ENCODE assay signal across 32 cellular contexts in genomic region chr7:18206331-18206730, GRCh38.
"Had no signal": no experiment of that assay in that cellular context is flagged by ENCODE, and none has a peak within 500 bp of the region (broad histone marks: within the 10 kb centered on the region; RNA-seq: fewer than 3 reads in every experiment).

No MANE protein-coding gene starts in this region.

- DNase-seq: activated CD4-positive, alpha-beta memory T cell treated with anti-CD3 and anti-CD28 coated beads, Interleukin-2, amount 10 ng/mL, durations not matched to agents 7 days and 5 days; activated CD4-positive, alpha-beta T cell treated with anti-CD3 and anti-CD28 coated beads for 1 hour; activated CD4-positive, alpha-beta T cell treated with anti-CD3 and anti-CD28 coated beads for 48 hours; activated CD4-positive, CD25-positive, alpha-beta regulatory T cell; activated CD8-positive, alpha-beta memory T cell treated with anti-CD3 and anti-CD28 coated beads for 24 hours; activated CD8-positive, alpha-beta memory T cell treated with anti-CD3 and anti-CD28 coated beads, Interleukin-2, amount 10 ng/mL, durations not matched to agents 7 days and 5 days; activated CD8-positive, alpha-beta memory T cell treated with anti-CD3 and anti-CD28 coated beads, Interleukin-2, amount 50 U/mL, for 48 hours; activated effector memory CD4-positive, alpha-beta T cell treated with Interleukin-2 at 50 U/mL for 16 hours; activated naive CD4-positive, alpha-beta T cell treated with anti-CD3 and anti-CD28 coated beads, Interleukin-2, amount 10 ng/mL, durations not matched to agents 7 days and 5 days; activated naive CD8-positive, alpha-beta T cell treated with anti-CD3 and anti-CD28 coated beads, Interleukin-2, amount 50 U/mL, for 24 hours; activated T-cell treated with anti-CD3 and anti-CD28 coated beads, Interleukin-2, amount 50 U/mL, for 48 hours; anterior cingulate cortex; brain microvascular endothelial cell; central memory CD4-positive, alpha-beta T cell; Karpas-422; NCI-H1048; NCI-H1417; NCI-H187 treated with DMSO at 0.1 percent for 48 hours; NCI-H2081; NCI-H345; NCI-H524 treated with DMSO at 0.1 percent for 48 hours; NCI-H748 treated with DMSO at 0.1 percent for 48 hours; NK-92 treated with Interleukin-12 subunit alpha and Interleukin-12 subunit beta, amount 100 ng/mL, for 24 hours; PC-3; SIG-M5; SW 1271; T-helper 1 cell; T1000; WERI-Rb-1 had no signal

- H3K36me3 ChIP-seq: brain microvascular endothelial cell, WERI-Rb-1 had no signal

- H3K27ac ChIP-seq: brain microvascular endothelial cell, RWPE1, WERI-Rb-1 had no signal

- ATAC-seq: activated CD8-positive, alpha-beta memory T cell treated with anti-CD3 and anti-CD28 coated beads, Interleukin-2, amount 10 ng/mL, durations not matched to agents 7 days and 5 days; activated naive CD8-positive, alpha-beta T cell treated with anti-CD3 and anti-CD28 coated beads, Interleukin-2, amount 50 U/mL, for 24 hours; PC-3; Right ventricle myocardium inferior had no signal

- H3K27me3 ChIP-seq: brain microvascular endothelial cell had no signal

- FAIRE-seq: RCC 7860 had no signal
